ENCODE assay signal across 14 cellular contexts in genomic region chr17:56870163-56870651, GRCh38. TPM values are rescaled to one million over a fixed set of nuclear protein-coding genes. Genes with fewer than 3 reads are reported as not detected.
A peak's percentile ranks its signal among the peaks of the same experiment; 100 is the strongest.
DNase-seq lines count a peak whose midpoint lies in the region; ATAC-seq and TF ChIP-seq lines count a peak whose summit lies in the region.
"Had no signal": no experiment of that assay in that cellular context is flagged by ENCODE, and none has a peak within 500 bp of the region (broad histone marks: within the 10 kb centered on the region; RNA-seq: fewer than 3 reads in every experiment).

No MANE protein-coding gene starts in this region.

- no peak overlapping the region for H3K4me2 ChIP-seq in PC-3 (ENCODE audit: low read length)

- ATAC-seq in activated naive CD8-positive, alpha-beta T cell treated with anti-CD3 and anti-CD28 coated beads, Interleukin-2, amount 50 U/mL, for 24 hours = no peak
- peak; percentile 78 for ATAC-seq in GM21390 (IDR thresholded peaks at IDR 0.05; ENCODE audit: unreplicated experiment)
- ATAC-seq in PC-3 = no peak
- peak in 1 of 2 donors; percentile 43 for ATAC-seq in stimulated activated naive B cell treated with anti-CD40 and anti-IgM and Interleukin-4, amounts not matched to agents 10 μg/mL and 1 μg/mL and 100 μg/mL, for 72 hours (replicated peaks)
- ATAC-seq in GM18861 (IDR thresholded peaks at IDR 0.05; ENCODE audit: unreplicated experiment) = no peak

- H3K27me3 ChIP-seq in PC-3 (ENCODE audit: low read length) = no peaks in the 10 kb centered on the region
- H3K27me3 ChIP-seq: ovary had no signal

- intact Hi-C loops in PC-3 (cut with micrococcal nuclease) = no loop called here
- intact Hi-C loops in posterior cingulate gyrus (cut with DNase I) = no loop called here

- no peaks in the 10 kb centered on the region for H3K9me3 Mint-ChIP-seq in activated naive CD8-positive, alpha-beta T cell (ENCODE audit: low read depth)
- no peaks in the 10 kb centered on the region for H3K9me3 Mint-ChIP-seq in activated naive CD8-positive, alpha-beta T cell treated with anti-CD3 and anti-CD28 coated beads, Interleukin-2, amount 50 U/mL, for 24 hours
- H3K9me3 Mint-ChIP-seq in stimulated activated naive B cell treated with anti-CD40 and anti-IgM and Interleukin-4, amounts not matched to agents 10 μg/mL and 1 μg/mL and 100 μg/mL, for 72 hours = no peaks in the 10 kb centered on the region

- no peak for DNase-seq in activated naive CD8-positive, alpha-beta T cell treated with anti-CD3 and anti-CD28 coated beads, Interleukin-2, amount 50 U/mL, for 24 hours
- DNase-seq in PC-3 (peak; percentile 21), superior temporal gyrus (ENCODE audit: extremely low spot score) (no peak), posterior cingulate gyrus (no peak)
- no peak for DNase-seq in stimulated activated naive B cell treated with anti-CD40 and anti-IgM and Interleukin-4, amounts not matched to agents 10 μg/mL and 1 μg/mL and 100 μg/mL, for 72 hours
- DNase-seq: activated gamma-delta T cell treated with Interleukin-2 at 50 U/mL for 16 hours, HCEC 1CT, NCI-H2029 treated with DMSO at 0.1 percent for 48 hours, ovary had no signal

- H3K79me2 ChIP-seq in PC-3 (ENCODE audit: low read length) = no peaks in the 10 kb centered on the region

- BruUV-seq in PC-3 (replicated peaks; lab: Mats Ljungman, UMichigan) = no TSS peak

- no peak overlapping the region for H2AFZ ChIP-seq in PC-3 (ENCODE audit: low read length)

- H3K36me3 ChIP-seq in PC-3 (ENCODE audit: low read depth, low read length) = peaks cover 5% of the 10 kb centered on the region; the same call in 1 of the 2 replicates
- H3K36me3 ChIP-seq: ovary had no signal

- no peak overlapping the region for H3K4me3 ChIP-seq in PC-3 (ENCODE audit: low read length)
- H3K4me3 ChIP-seq: lung, ovary had no signal

- no peaks in the 10 kb centered on the region for H3K9me3 ChIP-seq in PC-3 (ENCODE audit: low read length)
- H3K9me3 ChIP-seq: ovary had no signal

- POLR2A ChIA-PET in PC-3 (lab: Charles Lee; ENCODE audit: unreplicated experiment) = no interaction called here

- H4K20me1 ChIP-seq in PC-3 (ENCODE audit: low read length) = no peaks in the 10 kb centered on the region

- no peak overlapping the region for H3K4me3 Mint-ChIP-seq in activated naive CD8-positive, alpha-beta T cell
- H3K4me3 Mint-ChIP-seq in activated naive CD8-positive, alpha-beta T cell treated with anti-CD3 and anti-CD28 coated beads, Interleukin-2, amount 50 U/mL, for 24 hours = no peak overlapping the region
- no peak overlapping the region for H3K4me3 Mint-ChIP-seq in stimulated activated naive B cell treated with anti-CD40 and anti-IgM and Interleukin-4, amounts not matched to agents 10 μg/mL and 1 μg/mL and 100 μg/mL, for 72 hours

- peak overlapping the region; percentile 34 for H3K27ac Mint-ChIP-seq in activated naive CD8-positive, alpha-beta T cell
- no peak overlapping the region for H3K27ac Mint-ChIP-seq in activated naive CD8-positive, alpha-beta T cell treated with anti-CD3 and anti-CD28 coated beads, Interleukin-2, amount 50 U/mL, for 24 hours
- H3K27ac Mint-ChIP-seq in stimulated activated naive B cell treated with anti-CD40 and anti-IgM and Interleukin-4, amounts not matched to agents 10 μg/mL and 1 μg/mL and 100 μg/mL, for 72 hours = peak overlapping the region; percentile 51

- peaks cover 6% of the 10 kb centered on the region for H3K4me1 Mint-ChIP-seq in activated naive CD8-positive, alpha-beta T cell (ENCODE audit: low read depth)
- peaks cover 9% of the 10 kb centered on the region for H3K4me1 Mint-ChIP-seq in activated naive CD8-positive, alpha-beta T cell treated with anti-CD3 and anti-CD28 coated beads, Interleukin-2, amount 50 U/mL, for 24 hours
- no peaks in the 10 kb centered on the region for H3K4me1 Mint-ChIP-seq in stimulated activated naive B cell treated with anti-CD40 and anti-IgM and Interleukin-4, amounts not matched to agents 10 μg/mL and 1 μg/mL and 100 μg/mL, for 72 hours

- no peaks in the 10 kb centered on the region for H3K9me2 ChIP-seq in PC-3 (replicated peaks; ENCODE audit: low read length)

- no peaks in the 10 kb centered on the region for H3F3A ChIP-seq in PC-3 (ENCODE audit: low read length, unreplicated experiment)

- no peak overlapping the region for H3K9ac ChIP-seq in PC-3 (ENCODE audit: low read length)

- CTCF ChIA-PET in PC-3 (lab: Charles Lee) = no interaction called here

- no peak for TF ChIP-seq CTCF in PC-3 (conservative IDR thresholded peaks at IDR 0.05; ENCODE audit: low read depth, low read length)

- H3K27me3 Mint-ChIP-seq in activated naive CD8-positive, alpha-beta T cell = peaks cover 6% of the 10 kb centered on the region
- H3K27me3 Mint-ChIP-seq in activated naive CD8-positive, alpha-beta T cell treated with anti-CD3 and anti-CD28 coated beads, Interleukin-2, amount 50 U/mL, for 24 hours = peaks cover 4% of the 10 kb centered on the region
- no peaks in the 10 kb centered on the region for H3K27me3 Mint-ChIP-seq in stimulated activated naive B cell treated with anti-CD40 and anti-IgM and Interleukin-4, amounts not matched to agents 10 μg/mL and 1 μg/mL and 100 μg/mL, for 72 hours

- H3K27ac ChIP-seq in PC-3 (ENCODE audit: low read length) = no peak overlapping the region
- H3K27ac ChIP-seq: epithelial cell of prostate, ovary had no signal

- H3K36me3 Mint-ChIP-seq in activated naive CD8-positive, alpha-beta T cell = no peaks in the 10 kb centered on the region
- peaks cover 6% of the 10 kb centered on the region for H3K36me3 Mint-ChIP-seq in activated naive CD8-positive, alpha-beta T cell treated with anti-CD3 and anti-CD28 coated beads, Interleukin-2, amount 50 U/mL, for 24 hours (ENCODE audit: low read depth)
- peaks cover 5 to 6% of the 10 kb centered on the region in 2 donors for H3K36me3 Mint-ChIP-seq in stimulated activated naive B cell treated with anti-CD40 and anti-IgM and Interleukin-4, amounts not matched to agents 10 μg/mL and 1 μg/mL and 100 μg/mL, for 72 hours

- no peaks in the 10 kb centered on the region for H3K4me1 ChIP-seq in PC-3 (ENCODE audit: insufficient read depth, low read length)

RNA-seq across cellular contexts. Expression of gene DGKE, which starts 36.3 kb away (rescaled TPM):
- total RNA-seq in PC-3 (2014; rRNA removed) = 8.4 and 12.4 TPM in 2 replicates

RNA-seq across cellular contexts. Expression of gene C17orf67, which starts 36.5 kb away (rescaled TPM):
- total RNA-seq in PC-3 (2014; rRNA removed) = 2.3 and 4.4 TPM in 2 replicates

RNA-seq across cellular contexts. Expression of gene TRIM25, which starts 43.6 kb away (rescaled TPM):
- total RNA-seq in PC-3 (2014; rRNA removed) = 44.0 and 60.2 TPM in 2 replicates
